19 cellular contexts compared by ENCODE assay signal in genomic region chr7:82678259-82678658, GRCh38.
DNase-seq lines count a peak whose midpoint lies in the region; ATAC-seq, FAIRE-seq and TF ChIP-seq lines count a peak whose summit lies in the region.
"Had no signal": no experiment of that assay in that cellular context is flagged by ENCODE, and none has a peak within 500 bp of the region (broad histone marks: within the 10 kb centered on the region; RNA-seq: fewer than 3 reads in every experiment).

No MANE protein-coding gene starts in this region.

- H3K27ac ChIP-seq in CD4-positive, alpha-beta T cell (ENCODE audit: low read depth, low read length), result no peak overlapping the region
- no peak overlapping the region for H3K27ac ChIP-seq in keratinocyte (ENCODE audit: control insufficient read depth, insufficient read depth, low read length)

- H3K27me3 ChIP-seq in CD4-positive, alpha-beta T cell (ENCODE audit: control insufficient read depth, insufficient read depth, low read length), result no peaks in the 10 kb centered on the region
- H3K27me3 ChIP-seq in keratinocyte (ENCODE audit: control insufficient read depth, extremely low read depth, insufficient read depth, low read length) (no peaks in the 10 kb centered on the region), BE2C (no peaks in the 10 kb centered on the region)
- H3K27me3 ChIP-seq: spleen had no signal

- TF ChIP-seq CTCF in CD4-positive, alpha-beta T cell (IDR thresholded peaks at IDR 0.05), result no peak
- TF ChIP-seq CTCF in keratinocyte (optimal IDR thresholded peaks at IDR 0.05 in 1 of 3, IDR thresholded peaks at IDR 0.05 in 1 of 3, conservative IDR thresholded peaks at IDR 0.05 in 1 of 3; ENCODE audit: extremely low read depth in 1 of 3, insufficient read depth in 2 of 3, low read length in 3 of 3) (no peak), BE2C (IDR thresholded peaks at IDR 0.05; ENCODE audit: low read depth, low read length) (no peak)

- peak overlapping the region; percentile 43 for H2AFZ ChIP-seq in keratinocyte (ENCODE audit: control insufficient read depth, low read length)

- H3K36me3 ChIP-seq in keratinocyte (ENCODE audit: control insufficient read depth in 2 of 2, extremely low read depth in 1 of 2, insufficient read depth in 2 of 2, low read length in 2 of 2), result no peaks in the 10 kb centered on the region
- H3K36me3 ChIP-seq in BE2C, result no peaks in the 10 kb centered on the region
- H3K36me3 ChIP-seq: spleen had no signal

- peaks cover 11% of the 10 kb centered on the region for H3K4me1 Mint-ChIP-seq in CD4-positive, alpha-beta T cell (ENCODE audit: low read depth)
- H3K4me1 Mint-ChIP-seq in T-helper 1 cell treated with Interleukin-12 subunit alpha and Interleukin-12 subunit beta and Interleukin-4 antibody, amounts not matched to agents 30 μg/mL and 1 μg/mL, for 36 hours (ENCODE audit: low read depth), result peaks cover 20% of the 10 kb centered on the region
- H3K4me1 Mint-ChIP-seq: memory B cell; stimulated activated naive B cell treated with anti-CD40 and anti-IgM and Interleukin-4, amounts not matched to agents 10 μg/mL and 1 μg/mL and 100 μg/mL, for 72 hours had no signal

- no peaks in the 10 kb centered on the region for H3K79me2 ChIP-seq in keratinocyte (ENCODE audit: control insufficient read depth, insufficient read depth, low read length)

- POLR2A ChIA-PET in CD4-positive, alpha-beta T cell (lab: Charles Lee), result interaction anchor here (0.6 kb wide), 1 partner anchor 118 kb away, joined by 3 read pairs; no protein-coding TSS in a partner anchor

- H3K9ac ChIP-seq in keratinocyte (ENCODE audit: control insufficient read depth, extremely low read depth, insufficient read depth, low read length), result no peak overlapping the region

- H3K4me1 ChIP-seq in keratinocyte (ENCODE audit: control insufficient read depth, extremely low read depth, insufficient read depth, low read length), result no peaks in the 10 kb centered on the region
- peaks cover 16% of the 10 kb centered on the region for H3K4me1 ChIP-seq in BE2C

- no peak overlapping the region for H3K4me3 Mint-ChIP-seq in CD4-positive, alpha-beta T cell
- H3K4me3 Mint-ChIP-seq in T-helper 1 cell treated with Interleukin-12 subunit alpha and Interleukin-12 subunit beta and Interleukin-4 antibody, amounts not matched to agents 30 μg/mL and 1 μg/mL, for 36 hours, result no peak overlapping the region
- H3K4me3 Mint-ChIP-seq: memory B cell; stimulated activated naive B cell treated with anti-CD40 and anti-IgM and Interleukin-4, amounts not matched to agents 10 μg/mL and 1 μg/mL and 100 μg/mL, for 72 hours had no signal

- no peak for TF ChIP-seq POLR2A in GM12891 (IDR thresholded peaks at IDR 0.05; ENCODE audit: low read depth, low read length)

- H3K9me3 ChIP-seq in CD4-positive, alpha-beta T cell (ENCODE audit: control insufficient read depth, low read length), result no peaks in the 10 kb centered on the region
- no peaks in the 10 kb centered on the region for H3K9me3 ChIP-seq in keratinocyte (ENCODE audit: control insufficient read depth, low read depth, low read length)
- H3K9me3 ChIP-seq in BE2C, result no peaks in the 10 kb centered on the region
- H3K9me3 ChIP-seq: spleen had no signal

- dilution Hi-C loops in keratinocyte (cut with MboI; ENCODE audit: extremely low pct_ligation_motif_present, low sequenced_read_pairs), result no loop called here

- H3K36me3 Mint-ChIP-seq in CD4-positive, alpha-beta T cell (ENCODE audit: low read depth), result no peaks in the 10 kb centered on the region
- peaks cover 2% of the 10 kb centered on the region for H3K36me3 Mint-ChIP-seq in T-helper 1 cell treated with Interleukin-12 subunit alpha and Interleukin-12 subunit beta and Interleukin-4 antibody, amounts not matched to agents 30 μg/mL and 1 μg/mL, for 36 hours (ENCODE audit: low read depth)
- H3K36me3 Mint-ChIP-seq: memory B cell; stimulated activated naive B cell treated with anti-CD40 and anti-IgM and Interleukin-4, amounts not matched to agents 10 μg/mL and 1 μg/mL and 100 μg/mL, for 72 hours had no signal

- H3K9me3 Mint-ChIP-seq in CD4-positive, alpha-beta T cell, result peaks cover 4% of the 10 kb centered on the region
- H3K9me3 Mint-ChIP-seq in T-helper 1 cell treated with Interleukin-12 subunit alpha and Interleukin-12 subunit beta and Interleukin-4 antibody, amounts not matched to agents 30 μg/mL and 1 μg/mL, for 36 hours, result peaks cover 6% of the 10 kb centered on the region
- H3K9me3 Mint-ChIP-seq: stimulated activated naive B cell treated with anti-CD40 and anti-IgM and Interleukin-4, amounts not matched to agents 10 μg/mL and 1 μg/mL and 100 μg/mL, for 72 hours had no signal

- ATAC-seq in CD4-positive, alpha-beta T cell (ENCODE audit: poor library complexity), result no peak

- intact Hi-C loops in CD4-positive, alpha-beta T cell (cut with DNase I, micrococcal nuclease), result no loop called here

- peak; percentile 13 for DNase-seq in DMS53 (lab: John Stamatoyannopoulos, UW)
- DNase-seq in DMS53 treated with DMSO at 0.1 percent for 48 hours (lab: John Stamatoyannopoulos, UW; ENCODE audit: unreplicated experiment), result no peak
- DNase-seq in CD4-positive, alpha-beta T cell, result no peak
- no peak for DNase-seq in keratinocyte (ENCODE audit: low read depth, low spot score)
- no peak for DNase-seq in GM19238 (ENCODE audit: insufficient read length, low spot score)
- DNase-seq in BE2C, result no peak
- DNase-seq in GM12891 (ENCODE audit: insufficient read length, low spot score), result no peak
- DNase-seq: 8988T; amniotic stem cell; KG1; NCI-H1436 treated with DMSO at 0.1 percent for 48 hours; NCI-H2227 treated with DMSO at 0.1 percent for 48 hours; SHP77 treated with DMSO at 0.1 percent for 48 hours; spleen; stimulated activated naive B cell treated with anti-CD40 and anti-IgM and Interleukin-4, amounts not matched to agents 10 μg/mL and 1 μg/mL and 100 μg/mL, for 72 hours; trophoblast cell had no signal

- CTCF ChIA-PET in CD4-positive, alpha-beta T cell (lab: Charles Lee), result no interaction called here

- no peaks in the 10 kb centered on the region for H3K9me1 ChIP-seq in keratinocyte (ENCODE audit: control insufficient read depth, extremely low read depth, insufficient read depth, low read length)

- FAIRE-seq in keratinocyte (lab: Jason Lieb, UNC), result no peak
- no peak for FAIRE-seq in GM12891 (lab: Jason Lieb, UNC)
- FAIRE-seq: islet of Langerhans had no signal

- H3K4me3 ChIP-seq in keratinocyte (ENCODE audit: control insufficient read depth in 2 of 3, extremely low read depth in 1 of 3, insufficient read depth in 2 of 3, low read depth in 1 of 3, low read length in 3 of 3) (no peak overlapping the region), BE2C (ENCODE audit: low read depth, low read length) (no peak overlapping the region)
- H3K4me3 ChIP-seq: spleen had no signal

- no peaks in the 10 kb centered on the region for H3K27me3 Mint-ChIP-seq in CD4-positive, alpha-beta T cell
- H3K27me3 Mint-ChIP-seq in T-helper 1 cell treated with Interleukin-12 subunit alpha and Interleukin-12 subunit beta and Interleukin-4 antibody, amounts not matched to agents 30 μg/mL and 1 μg/mL, for 36 hours (ENCODE audit: low read depth), result no peaks in the 10 kb centered on the region
- H3K27me3 Mint-ChIP-seq: memory B cell; stimulated activated naive B cell treated with anti-CD40 and anti-IgM and Interleukin-4, amounts not matched to agents 10 μg/mL and 1 μg/mL and 100 μg/mL, for 72 hours had no signal

- H4K20me1 ChIP-seq in keratinocyte (ENCODE audit: control insufficient read depth, extremely low read depth, insufficient read depth, low read length), result no peaks in the 10 kb centered on the region

- peak overlapping the region; percentile 64 for H3K27ac Mint-ChIP-seq in CD4-positive, alpha-beta T cell
- peak overlapping the region; percentile 94 for H3K27ac Mint-ChIP-seq in T-helper 1 cell treated with Interleukin-12 subunit alpha and Interleukin-12 subunit beta and Interleukin-4 antibody, amounts not matched to agents 30 μg/mL and 1 μg/mL, for 36 hours
- H3K27ac Mint-ChIP-seq: memory B cell; stimulated activated naive B cell treated with anti-CD40 and anti-IgM and Interleukin-4, amounts not matched to agents 10 μg/mL and 1 μg/mL and 100 μg/mL, for 72 hours had no signal

- no peak overlapping the region for H3K4me2 ChIP-seq in keratinocyte (ENCODE audit: control insufficient read depth, extremely low read depth, insufficient read depth, low read depth, low read length)

TF ChIP-seq in GM12891, 5 proteins besides CTCF, POLR2A, EP300 and RAD21:
- TF ChIP-seq POLR2AphosphoS5 (IDR thresholded peaks at IDR 0.05; ENCODE audit: low read depth, low read length), result no peak
- TF ChIP-seq SPI1 (IDR thresholded peaks at IDR 0.05; ENCODE audit: low read depth, low read length), result no peak
- TF ChIP-seq PAX5 (IDR thresholded peaks at IDR 0.05; ENCODE audit: insufficient read depth, low read length, severe bottlenecking), result no peak
- TF ChIP-seq TAF1 (IDR thresholded peaks at IDR 0.05; ENCODE audit: low read depth, low read length), result no peak
- TF ChIP-seq POU2F2 (IDR thresholded peaks at IDR 0.05; ENCODE audit: low read depth, low read length), result no peak
TF ChIP-seq in GM12891: peak in this region for 0.
